In genomic region chrX:386768-387575, GRCh38 we compare ENCODE assay signal across 8 cellular contexts. TPM values are rescaled to one million over a fixed set of nuclear protein-coding genes. Genes with fewer than 3 reads are reported as not detected.
A peak's percentile ranks its signal among the peaks of the same experiment; 100 is the strongest.
DNase-seq lines count a peak whose midpoint lies in the region; ATAC-seq and TF ChIP-seq lines count a peak whose summit lies in the region.

A gene with protein sequence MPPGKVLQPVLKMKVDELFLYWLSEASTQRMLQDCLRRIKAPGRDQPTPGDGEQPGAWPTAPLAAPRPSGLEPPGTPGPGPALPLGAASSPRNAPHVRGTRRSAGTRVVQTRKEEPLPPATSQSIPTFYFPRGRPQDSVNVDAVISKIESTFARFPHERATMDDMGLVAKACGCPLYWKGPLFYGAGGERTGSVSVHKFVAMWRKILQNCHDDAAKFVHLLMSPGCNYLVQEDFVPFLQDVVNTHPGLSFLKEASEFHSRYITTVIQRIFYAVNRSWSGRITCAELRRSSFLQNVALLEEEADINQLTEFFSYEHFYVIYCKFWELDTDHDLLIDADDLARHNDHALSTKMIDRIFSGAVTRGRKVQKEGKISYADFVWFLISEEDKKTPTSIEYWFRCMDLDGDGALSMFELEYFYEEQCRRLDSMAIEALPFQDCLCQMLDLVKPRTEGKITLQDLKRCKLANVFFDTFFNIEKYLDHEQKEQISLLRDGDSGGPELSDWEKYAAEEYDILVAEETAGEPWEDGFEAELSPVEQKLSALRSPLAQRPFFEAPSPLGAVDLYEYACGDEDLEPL (minus strand): TSS chrX:386907. CDS start chrX:386691, 216 bp downstream.

- CTCF ChIA-PET in activated CD8-positive, alpha-beta memory T cell treated with anti-CD3 and anti-CD28 coated beads, Interleukin-2, amount 10 ng/mL, durations not matched to agents 7 days and 5 days (lab: Charles Lee), result no interaction called here

- peak; percentile 92 for ATAC-seq in GM21390 (IDR thresholded peaks at IDR 0.05; ENCODE audit: unreplicated experiment)
- ATAC-seq in activated CD8-positive, alpha-beta memory T cell treated with anti-CD3 and anti-CD28 coated beads, Interleukin-2, amount 10 ng/mL, durations not matched to agents 7 days and 5 days, result peak; percentile 98
- peak; percentile 94 for ATAC-seq in stimulated activated effector memory CD8-positive, alpha-beta T cell treated with anti-CD3 and anti-CD28 coated beads, Interleukin-12 subunit alpha, Interleukin-12 subunit beta, amount 100 ng/mL, for 72 hours

- no peaks in the 10 kb centered on the region for H3K27me3 ChIP-seq in HUES64 (ENCODE audit: insufficient read depth, low read length)

- peaks cover 10% of the 10 kb centered on the region for H3K4me1 Mint-ChIP-seq in activated CD8-positive, alpha-beta memory T cell treated with anti-CD3 and anti-CD28 coated beads, Interleukin-2, amount 10 ng/mL, durations not matched to agents 7 days and 5 days
- peaks cover 8% of the 10 kb centered on the region for H3K4me1 Mint-ChIP-seq in stimulated activated effector memory CD8-positive, alpha-beta T cell treated with anti-CD3 and anti-CD28 coated beads, Interleukin-12 subunit alpha, Interleukin-12 subunit beta, amount 100 ng/mL, for 72 hours

- peak within 1 kb of the TSS; percentile 99 for H3K27ac ChIP-seq in HUES64 (ENCODE audit: low read depth, low read length)

- H3K9me3 Mint-ChIP-seq in activated CD8-positive, alpha-beta memory T cell treated with anti-CD3 and anti-CD28 coated beads, Interleukin-2, amount 10 ng/mL, durations not matched to agents 7 days and 5 days (ENCODE audit: low read depth), result no peaks in the 10 kb centered on the region
- no peaks in the 10 kb centered on the region for H3K9me3 Mint-ChIP-seq in stimulated activated effector memory CD8-positive, alpha-beta T cell treated with anti-CD3 and anti-CD28 coated beads, Interleukin-12 subunit alpha, Interleukin-12 subunit beta, amount 100 ng/mL, for 72 hours

- no peaks in the 10 kb centered on the region for H3K4me1 ChIP-seq in HUES64 (ENCODE audit: insufficient read depth, low read length)

- DNase-seq in CD1c-positive myeloid dendritic cell (ENCODE audit: extremely low spot score), result peak; percentile 99
- peak; percentile 99 for DNase-seq in activated CD8-positive, alpha-beta memory T cell treated with anti-CD3 and anti-CD28 coated beads, Interleukin-2, amount 10 ng/mL, durations not matched to agents 7 days and 5 days
- peak; percentile 63 for DNase-seq in epithelial cell of proximal tubule (ENCODE audit: low read depth)
- DNase-seq in myocyte (ENCODE audit: low read depth), result peak; percentile 98
- DNase-seq in stimulated activated effector memory CD8-positive, alpha-beta T cell treated with anti-CD3 and anti-CD28 coated beads, Interleukin-12 subunit alpha, Interleukin-12 subunit beta, amount 100 ng/mL, for 72 hours (ENCODE audit: low spot score in 2 of 2), result peak; percentile 94 to 100
- DNase-seq in stimulated activated naive CD4-positive, alpha-beta T cell (lab: John Stamatoyannopoulos, UW), result no peak

- H3K27me3 Mint-ChIP-seq in activated CD8-positive, alpha-beta memory T cell treated with anti-CD3 and anti-CD28 coated beads, Interleukin-2, amount 10 ng/mL, durations not matched to agents 7 days and 5 days, result peaks cover 4% of the 10 kb centered on the region

- TF ChIP-seq CTCF in epithelial cell of proximal tubule (conservative IDR thresholded peaks at IDR 0.05; ENCODE audit: low read depth, low read length), result no peak

- peaks cover 10% of the 10 kb centered on the region; the same call in 1 of the 2 replicates for H3K36me3 ChIP-seq in HUES64 (ENCODE audit: insufficient read depth, low read length)

- peaks cover 3% of the 10 kb centered on the region for H3K36me3 Mint-ChIP-seq in activated CD8-positive, alpha-beta memory T cell treated with anti-CD3 and anti-CD28 coated beads, Interleukin-2, amount 10 ng/mL, durations not matched to agents 7 days and 5 days
- peaks cover 18% of the 10 kb centered on the region for H3K36me3 Mint-ChIP-seq in stimulated activated effector memory CD8-positive, alpha-beta T cell treated with anti-CD3 and anti-CD28 coated beads, Interleukin-12 subunit alpha, Interleukin-12 subunit beta, amount 100 ng/mL, for 72 hours

- under 1% methylated on average over 102 of the region's 102 CpGs for WGBS in HUES64

- H3K9me3 ChIP-seq in HUES64 (ENCODE audit: insufficient read depth, low read depth, low read length), result no peaks in the 10 kb centered on the region

- peak within 1 kb of the TSS; percentile 99 for H3K9ac ChIP-seq in HUES64 (ENCODE audit: low read depth, low read length)

- H3K4me3 Mint-ChIP-seq in activated CD8-positive, alpha-beta memory T cell treated with anti-CD3 and anti-CD28 coated beads, Interleukin-2, amount 10 ng/mL, durations not matched to agents 7 days and 5 days, result peak within 1 kb of the TSS; percentile 80
- peak within 1 kb of the TSS; percentile 87 for H3K4me3 Mint-ChIP-seq in stimulated activated effector memory CD8-positive, alpha-beta T cell treated with anti-CD3 and anti-CD28 coated beads, Interleukin-12 subunit alpha, Interleukin-12 subunit beta, amount 100 ng/mL, for 72 hours

- peak within 1 kb of the TSS; percentile 95 for H3K27ac Mint-ChIP-seq in activated CD8-positive, alpha-beta memory T cell treated with anti-CD3 and anti-CD28 coated beads, Interleukin-2, amount 10 ng/mL, durations not matched to agents 7 days and 5 days
- peak within 1 kb of the TSS; percentile 99 for H3K27ac Mint-ChIP-seq in stimulated activated effector memory CD8-positive, alpha-beta T cell treated with anti-CD3 and anti-CD28 coated beads, Interleukin-12 subunit alpha, Interleukin-12 subunit beta, amount 100 ng/mL, for 72 hours

- H3K4me3 ChIP-seq in HUES64 (ENCODE audit: low read length) (peak within 1 kb of the TSS; percentile 90), epithelial cell of proximal tubule (ENCODE audit: low read depth, low read length) (peak within 1 kb of the TSS; percentile 73)

RNA-seq across cellular contexts. Expression of the gene that starts here (rescaled TPM):
- polyA plus RNA-seq in HUES64 (2013, experiment 1 of 2), result 39.8 TPM
- 43.6 TPM for polyA plus RNA-seq in HUES64 (2013, experiment 2 of 2)
- total RNA-seq in activated CD8-positive, alpha-beta memory T cell treated with anti-CD3 and anti-CD28 coated beads, Interleukin-2, amount 10 ng/mL, durations not matched to agents 7 days and 5 days, result 10 to 100 TPM; 31.7 to 45.8 TPM
- total RNA-seq in epithelial cell of proximal tubule (27.6 and 38.3 TPM in 2 replicates), myocyte (207 and 226 TPM in 2 replicates)
- 139 TPM for polyA plus RNA-seq in myocyte (2012)

Comparison
In these comparisons a context has a peak if more than half of its experiments do, and no peak if none do; other contexts are left out.
1. DNase-seq: peak in CD1c-positive myeloid dendritic cell (single experiment), activated CD8-positive, alpha-beta memory T cell treated with anti-CD3 and anti-CD28 coated beads, Interleukin-2, amount 10 ng/mL, durations not matched to agents 7 days and 5 days (single experiment), epithelial cell of proximal tubule (single experiment), myocyte (single experiment) and stimulated activated effector memory CD8-positive, alpha-beta T cell treated with anti-CD3 and anti-CD28 coated beads, Interleukin-12 subunit alpha, Interleukin-12 subunit beta, amount 100 ng/mL, for 72 hours (2 of 2); none in stimulated activated naive CD4-positive, alpha-beta T cell (0 of 6).
2. Peak in every context shown above with its lines, with median percentiles within 50 percentile points of each other: ATAC-seq.